Comparison of ENCODE assay signal across 17 cellular contexts in the genomic region with DNA sequence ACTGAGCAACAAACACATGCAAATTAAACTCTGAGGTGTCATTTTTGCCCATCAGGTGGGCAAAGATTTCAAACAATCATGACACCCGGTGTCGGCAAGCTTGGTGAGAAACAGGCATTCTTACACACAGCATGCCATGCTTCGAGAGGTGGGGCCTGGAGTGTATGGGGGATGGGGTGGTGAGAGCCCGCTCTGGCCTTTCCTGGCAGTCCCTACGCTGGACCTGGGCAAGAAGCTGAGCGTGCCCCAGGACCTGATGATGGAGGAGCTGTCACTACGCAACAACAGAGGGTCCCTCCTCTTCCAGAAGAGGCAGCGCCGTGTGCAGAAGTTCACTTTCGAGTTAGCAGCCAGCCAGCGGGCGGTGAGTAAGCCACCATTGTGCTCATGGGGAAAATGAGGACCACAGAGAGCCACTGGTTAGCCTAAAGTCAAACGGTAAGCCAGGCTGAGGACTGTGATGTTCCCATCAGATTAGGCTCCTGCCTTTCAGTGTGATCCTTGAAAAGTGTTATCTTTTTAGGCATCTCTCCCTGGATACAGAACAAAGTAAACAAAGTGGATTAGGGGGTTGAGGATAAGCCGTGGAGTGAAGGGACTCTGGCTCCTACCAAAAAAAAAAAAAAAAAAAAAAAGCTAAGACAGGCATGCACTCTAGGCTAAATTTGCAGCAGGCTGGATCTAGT. TPM values are rescaled to one million over a fixed set of nuclear protein-coding genes. Genes with fewer than 3 reads are reported as not detected.
A peak's percentile ranks its signal among the peaks of the same experiment; 100 is the strongest.
DNase-seq lines count a peak whose midpoint lies in the region; ATAC-seq and TF ChIP-seq lines count a peak whose summit lies in the region.
"Had no signal": no experiment of that assay in that cellular context is flagged by ENCODE, and none has a peak within 500 bp of the region (broad histone marks: within the 10 kb centered on the region; RNA-seq: fewer than 3 reads in every experiment).

No MANE protein-coding gene starts in this region.

- intact Hi-C loops in left ventricle myocardium inferior (cut with micrococcal nuclease) (no loop called here), left ventricle myocardium superior (cut with micrococcal nuclease) (no loop called here)

- H3K4me1 ChIP-seq in left ventricle myocardium inferior, result peaks cover 44% of the 10 kb centered on the region
- H3K4me1 ChIP-seq: BE2C had no signal

- H3K4me3 Mint-ChIP-seq in WTC11 (peak overlapping the region; percentile 84), memory B cell (peak overlapping the region; percentile 9)

- H3K27ac ChIP-seq in left ventricle myocardium inferior (replicated peaks), result peak overlapping the region; percentile 88

- peaks cover 3% of the 10 kb centered on the region; the same call in 1 of the 2 replicates for H3K9me3 Mint-ChIP-seq in WTC11
- no peaks in the 10 kb centered on the region for H3K9me3 Mint-ChIP-seq in memory B cell

- no peak for ATAC-seq in left ventricle myocardium superior
- ATAC-seq in WTC11, result no peak
- ATAC-seq in memory B cell (ENCODE audit: low read depth), result no peak
- no peak for ATAC-seq in HG03378 (IDR thresholded peaks at IDR 0.05; ENCODE audit: unreplicated experiment)

- H3K4me3 ChIP-seq in left ventricle myocardium inferior, result no peak overlapping the region

- no peaks in the 10 kb centered on the region for H3K36me3 ChIP-seq in left ventricle myocardium inferior
- H3K36me3 ChIP-seq: BE2C, stomach had no signal

- POLR2A ChIA-PET in WTC11 (lab: Charles Lee), result interaction anchor here (0.6 to 4.3 kb wide), 3 partner anchors 9 to 258 kb away, joined by 3 to 26 read pairs (median 3); a partner anchor contains a TSS

- no peaks in the 10 kb centered on the region for H3K27me3 ChIP-seq in left ventricle myocardium inferior (ENCODE audit: low read depth)
- H3K27me3 ChIP-seq: BE2C had no signal

- no peaks in the 10 kb centered on the region for H3K27me3 Mint-ChIP-seq in WTC11 (ENCODE audit: low read depth)
- H3K27me3 Mint-ChIP-seq in memory B cell, result peaks cover 8% of the 10 kb centered on the region

- TF ChIP-seq CTCF in left ventricle myocardium inferior (IDR thresholded peaks at IDR 0.05; ENCODE audit: borderline replicate concordance) (no peak), WTC11 (IDR thresholded peaks at IDR 0.05) (no peak)

- DNase-seq in left ventricle myocardium inferior, result no peak
- no peak for DNase-seq in left ventricle myocardium superior
- DNase-seq in WTC11 (ENCODE audit: low spot score), result no peak
- DNase-seq in memory B cell (ENCODE audit: low spot score in 2 of 2), result no peak
- peak; percentile 41 for DNase-seq in ureter (ENCODE audit: low spot score)
- no peak for DNase-seq in 8988T
- DNase-seq in foreskin melanocyte, result no peak
- DNase-seq: amniotic stem cell; BE2C; cortex of kidney; Karpas-422; NCI-H1694; NCI-H524; stimulated activated CD4-positive, alpha-beta T cell treated with anti-CD3 and anti-CD28 coated beads, Interleukin-4, amount 100 ng/mL, for 24 hours; stomach had no signal

- no peaks in the 10 kb centered on the region for H3K9me3 ChIP-seq in left ventricle myocardium inferior (replicated peaks)
- H3K9me3 ChIP-seq: BE2C, stomach had no signal

- CTCF ChIA-PET in WTC11 (lab: Charles Lee), result interaction anchor here (0.8 to 4.2 kb wide), 7 partner anchors 14 to 211 kb away, joined by 3 to 31 read pairs (median 5); a partner anchor contains a TSS

- H3K27ac Mint-ChIP-seq in WTC11 (peak overlapping the region; percentile 68), memory B cell (no peak overlapping the region)

- H3K4me1 Mint-ChIP-seq in WTC11, result peaks cover 31% of the 10 kb centered on the region
- H3K4me1 Mint-ChIP-seq in memory B cell, result no peaks in the 10 kb centered on the region

- peaks cover 4% of the 10 kb centered on the region for H3K36me3 Mint-ChIP-seq in WTC11
- no peaks in the 10 kb centered on the region for H3K36me3 Mint-ChIP-seq in memory B cell

TF ChIP-seq in WTC11, 78 proteins besides CTCF, POLR2A, EP300 and RAD21 (continues in another document):
- TF ChIP-seq, protein P1, sequence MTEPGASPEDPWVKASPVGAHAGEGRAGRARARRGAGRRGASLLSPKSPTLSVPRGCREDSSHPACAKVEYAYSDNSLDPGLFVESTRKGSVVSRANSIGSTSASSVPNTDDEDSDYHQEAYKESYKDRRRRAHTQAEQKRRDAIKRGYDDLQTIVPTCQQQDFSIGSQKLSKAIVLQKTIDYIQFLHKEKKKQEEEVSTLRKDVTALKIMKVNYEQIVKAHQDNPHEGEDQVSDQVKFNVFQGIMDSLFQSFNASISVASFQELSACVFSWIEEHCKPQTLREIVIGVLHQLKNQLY (CRISPR knock-in tag; IDR thresholded peaks at IDR 0.05), result no peak
- TF ChIP-seq RELA (CRISPR knock-in tag; IDR thresholded peaks at IDR 0.05; ENCODE audit: borderline replicate concordance) (no peak), GABPB1 (CRISPR knock-in tag; IDR thresholded peaks at IDR 0.05) (no peak), GRHL2 (CRISPR knock-in tag; IDR thresholded peaks at IDR 0.05; ENCODE audit: insufficient replicate concordance, severe bottlenecking) (no peak), FOXJ3 (CRISPR knock-in tag; IDR thresholded peaks at IDR 0.05; ENCODE audit: borderline replicate concordance) (no peak), TEAD1 (CRISPR knock-in tag; IDR thresholded peaks at IDR 0.05) (0 out of 2 replicates have a peak, but pooled peaks have one; percentile 36), SP1 (CRISPR knock-in tag; conservative IDR thresholded peaks at IDR 0.05) (0 out of 2 replicates have a peak, but pooled peaks have one; percentile 31)
- TF ChIP-seq, protein P2, sequence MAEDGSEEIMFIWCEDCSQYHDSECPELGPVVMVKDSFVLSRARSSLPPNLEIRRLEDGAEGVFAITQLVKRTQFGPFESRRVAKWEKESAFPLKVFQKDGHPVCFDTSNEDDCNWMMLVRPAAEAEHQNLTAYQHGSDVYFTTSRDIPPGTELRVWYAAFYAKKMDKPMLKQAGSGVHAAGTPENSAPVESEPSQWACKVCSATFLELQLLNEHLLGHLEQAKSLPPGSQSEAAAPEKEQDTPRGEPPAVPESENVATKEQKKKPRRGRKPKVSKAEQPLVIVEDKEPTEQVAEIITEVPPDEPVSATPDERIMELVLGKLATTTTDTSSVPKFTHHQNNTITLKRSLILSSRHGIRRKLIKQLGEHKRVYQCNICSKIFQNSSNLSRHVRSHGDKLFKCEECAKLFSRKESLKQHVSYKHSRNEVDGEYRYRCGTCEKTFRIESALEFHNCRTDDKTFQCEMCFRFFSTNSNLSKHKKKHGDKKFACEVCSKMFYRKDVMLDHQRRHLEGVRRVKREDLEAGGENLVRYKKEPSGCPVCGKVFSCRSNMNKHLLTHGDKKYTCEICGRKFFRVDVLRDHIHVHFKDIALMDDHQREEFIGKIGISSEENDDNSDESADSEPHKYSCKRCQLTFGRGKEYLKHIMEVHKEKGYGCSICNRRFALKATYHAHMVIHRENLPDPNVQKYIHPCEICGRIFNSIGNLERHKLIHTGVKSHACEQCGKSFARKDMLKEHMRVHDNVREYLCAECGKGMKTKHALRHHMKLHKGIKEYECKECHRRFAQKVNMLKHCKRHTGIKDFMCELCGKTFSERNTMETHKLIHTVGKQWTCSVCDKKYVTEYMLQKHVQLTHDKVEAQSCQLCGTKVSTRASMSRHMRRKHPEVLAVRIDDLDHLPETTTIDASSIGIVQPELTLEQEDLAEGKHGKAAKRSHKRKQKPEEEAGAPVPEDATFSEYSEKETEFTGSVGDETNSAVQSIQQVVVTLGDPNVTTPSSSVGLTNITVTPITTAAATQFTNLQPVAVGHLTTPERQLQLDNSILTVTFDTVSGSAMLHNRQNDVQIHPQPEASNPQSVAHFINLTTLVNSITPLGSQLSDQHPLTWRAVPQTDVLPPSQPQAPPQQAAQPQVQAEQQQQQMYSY (CRISPR knock-in tag; IDR thresholded peaks at IDR 0.05), result no peak
- TF ChIP-seq, protein P3, sequence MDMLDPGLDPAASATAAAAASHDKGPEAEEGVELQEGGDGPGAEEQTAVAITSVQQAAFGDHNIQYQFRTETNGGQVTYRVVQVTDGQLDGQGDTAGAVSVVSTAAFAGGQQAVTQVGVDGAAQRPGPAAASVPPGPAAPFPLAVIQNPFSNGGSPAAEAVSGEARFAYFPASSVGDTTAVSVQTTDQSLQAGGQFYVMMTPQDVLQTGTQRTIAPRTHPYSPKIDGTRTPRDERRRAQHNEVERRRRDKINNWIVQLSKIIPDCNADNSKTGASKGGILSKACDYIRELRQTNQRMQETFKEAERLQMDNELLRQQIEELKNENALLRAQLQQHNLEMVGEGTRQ (CRISPR knock-in tag; IDR thresholded peaks at IDR 0.05), result no peak
- TF ChIP-seq, protein P4, sequence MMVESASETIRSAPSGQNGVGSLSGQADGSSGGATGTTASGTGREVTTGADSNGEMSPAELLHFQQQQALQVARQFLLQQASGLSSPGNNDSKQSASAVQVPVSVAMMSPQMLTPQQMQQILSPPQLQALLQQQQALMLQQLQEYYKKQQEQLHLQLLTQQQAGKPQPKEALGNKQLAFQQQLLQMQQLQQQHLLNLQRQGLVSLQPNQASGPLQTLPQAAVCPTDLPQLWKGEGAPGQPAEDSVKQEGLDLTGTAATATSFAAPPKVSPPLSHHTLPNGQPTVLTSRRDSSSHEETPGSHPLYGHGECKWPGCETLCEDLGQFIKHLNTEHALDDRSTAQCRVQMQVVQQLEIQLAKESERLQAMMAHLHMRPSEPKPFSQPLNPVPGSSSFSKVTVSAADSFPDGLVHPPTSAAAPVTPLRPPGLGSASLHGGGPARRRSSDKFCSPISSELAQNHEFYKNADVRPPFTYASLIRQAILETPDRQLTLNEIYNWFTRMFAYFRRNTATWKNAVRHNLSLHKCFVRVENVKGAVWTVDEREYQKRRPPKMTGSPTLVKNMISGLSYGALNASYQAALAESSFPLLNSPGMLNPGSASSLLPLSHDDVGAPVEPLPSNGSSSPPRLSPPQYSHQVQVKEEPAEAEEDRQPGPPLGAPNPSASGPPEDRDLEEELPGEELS (CRISPR knock-in tag; IDR thresholded peaks at IDR 0.05), result 0 out of 2 replicates have a peak, but pooled peaks have one; percentile 30
- TF ChIP-seq, protein P5, sequence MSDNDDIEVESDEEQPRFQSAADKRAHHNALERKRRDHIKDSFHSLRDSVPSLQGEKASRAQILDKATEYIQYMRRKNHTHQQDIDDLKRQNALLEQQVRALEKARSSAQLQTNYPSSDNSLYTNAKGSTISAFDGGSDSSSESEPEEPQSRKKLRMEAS (CRISPR knock-in tag; IDR thresholded peaks at IDR 0.05), result no peak

RNA-seq across cellular contexts. Expression of a gene that starts 9.4 kb away (rescaled TPM):
- total RNA-seq in left ventricle myocardium inferior (6.2 TPM), left ventricle myocardium superior (3.2 TPM), WTC11 (2021) (11.6 to 14.5 TPM (median 13.7 TPM) in 3 replicates), ureter (2.6 TPM)
- total RNA-seq: Daoy had no signal

RNA-seq across cellular contexts. Expression of a gene that starts 30.0 kb away (rescaled TPM):
- 715 TPM for total RNA-seq in left ventricle myocardium inferior
- 675 TPM for total RNA-seq in left ventricle myocardium superior
- 2.1 to 2.7 TPM (median 2.6 TPM) in 3 replicates for total RNA-seq in WTC11 (2021)
- 73.9 TPM for total RNA-seq in ureter

RNA-seq across cellular contexts. Expression of a gene that starts 30.4 kb away (rescaled TPM):
- total RNA-seq in left ventricle myocardium inferior, result 25.2 TPM
- total RNA-seq in left ventricle myocardium superior, result 28.9 TPM
- 28.7 to 34.0 TPM (median 31.6 TPM) in 3 replicates for total RNA-seq in WTC11 (2021)
- 44.6 TPM for total RNA-seq in ureter

Comparison
In these comparisons a context has a peak if more than half of its experiments do, and no peak if none do; other contexts are left out.
1. RNA of a gene that starts 30.0 kb away (total RNA-seq): 715 TPM in left ventricle myocardium inferior (single experiment), 675 TPM in left ventricle myocardium superior (single experiment) and 73.9 TPM in ureter (single experiment); 2.1 to 2.7 TPM in WTC11; every median in the first group is over 10 times any median in the second.